Comparison of ENCODE assay signal across 1 cellular context in the genomic region with DNA sequence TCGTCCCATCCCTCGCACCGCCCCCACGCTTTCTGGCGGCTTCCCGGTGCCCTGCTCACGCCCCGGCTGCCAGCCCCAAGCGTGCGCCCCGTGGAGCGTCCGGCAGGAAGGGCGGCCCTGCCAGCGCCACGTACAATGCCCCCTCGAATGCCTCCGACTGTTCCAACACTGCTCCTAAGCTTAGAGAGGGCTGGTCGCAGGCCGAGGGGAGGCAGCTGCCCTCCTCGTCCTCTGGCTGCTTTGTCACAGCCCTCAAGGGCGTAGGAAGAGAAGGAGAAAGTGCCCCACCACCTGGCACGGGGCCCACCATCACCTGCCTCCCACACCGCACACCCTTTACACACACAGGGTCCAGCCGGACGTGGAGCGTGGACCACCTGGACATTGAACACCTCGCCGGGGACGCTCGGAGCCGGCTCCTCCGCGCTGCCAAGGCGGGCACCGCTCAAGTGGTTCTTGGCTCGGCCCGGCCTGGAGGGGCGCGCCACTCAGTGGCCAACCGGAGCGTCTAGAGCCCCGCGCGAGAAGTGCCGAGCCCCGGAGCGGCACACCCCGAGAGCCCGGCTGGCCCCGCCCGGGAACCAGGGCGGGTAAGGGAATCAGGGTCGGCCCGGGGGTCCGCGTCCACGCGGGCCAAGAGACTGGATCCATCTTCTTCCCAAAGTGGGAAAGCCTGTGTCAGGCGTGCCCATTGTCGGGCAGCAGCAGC.
TF ChIP-seq lines count a peak whose summit lies in the region.

No MANE protein-coding gene starts in this region.

TF ChIP-seq in IMR-90, 13 proteins besides CTCF, POLR2A, EP300 and RAD21 (continued from another document):
- TF ChIP-seq, protein P1, sequence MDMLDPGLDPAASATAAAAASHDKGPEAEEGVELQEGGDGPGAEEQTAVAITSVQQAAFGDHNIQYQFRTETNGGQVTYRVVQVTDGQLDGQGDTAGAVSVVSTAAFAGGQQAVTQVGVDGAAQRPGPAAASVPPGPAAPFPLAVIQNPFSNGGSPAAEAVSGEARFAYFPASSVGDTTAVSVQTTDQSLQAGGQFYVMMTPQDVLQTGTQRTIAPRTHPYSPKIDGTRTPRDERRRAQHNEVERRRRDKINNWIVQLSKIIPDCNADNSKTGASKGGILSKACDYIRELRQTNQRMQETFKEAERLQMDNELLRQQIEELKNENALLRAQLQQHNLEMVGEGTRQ (IDR thresholded peaks at IDR 0.05; ENCODE audit: low read depth, low read length), result no peak
- TF ChIP-seq, protein P2, sequence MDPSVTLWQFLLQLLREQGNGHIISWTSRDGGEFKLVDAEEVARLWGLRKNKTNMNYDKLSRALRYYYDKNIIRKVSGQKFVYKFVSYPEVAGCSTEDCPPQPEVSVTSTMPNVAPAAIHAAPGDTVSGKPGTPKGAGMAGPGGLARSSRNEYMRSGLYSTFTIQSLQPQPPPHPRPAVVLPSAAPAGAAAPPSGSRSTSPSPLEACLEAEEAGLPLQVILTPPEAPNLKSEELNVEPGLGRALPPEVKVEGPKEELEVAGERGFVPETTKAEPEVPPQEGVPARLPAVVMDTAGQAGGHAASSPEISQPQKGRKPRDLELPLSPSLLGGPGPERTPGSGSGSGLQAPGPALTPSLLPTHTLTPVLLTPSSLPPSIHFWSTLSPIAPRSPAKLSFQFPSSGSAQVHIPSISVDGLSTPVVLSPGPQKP (IDR thresholded peaks at IDR 0.05; ENCODE audit: borderline replicate concordance, low read depth, low read length), result no peak
